In the genomic region with DNA sequence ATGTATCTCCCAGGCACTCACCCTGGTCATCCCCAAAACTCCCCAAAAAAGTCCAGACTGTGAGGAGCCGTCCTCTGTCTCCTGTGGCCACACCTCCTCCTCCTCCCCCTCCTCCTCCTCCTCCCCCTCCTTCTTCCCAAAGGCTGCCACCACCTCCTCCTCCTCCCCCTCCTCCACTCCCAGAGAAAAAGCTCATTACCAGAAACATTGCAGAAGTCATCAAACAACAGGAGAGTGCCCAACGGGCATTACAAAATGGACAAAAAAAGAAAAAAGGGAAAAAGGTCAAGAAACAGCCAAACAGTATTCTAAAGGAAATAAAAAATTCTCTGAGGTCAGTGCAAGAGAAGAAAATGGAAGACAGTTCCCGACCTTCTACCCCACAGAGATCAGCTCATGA, we compare ENCODE assay signal across 19 cellular contexts. TPM values are rescaled to one million over a fixed set of nuclear protein-coding genes. Genes with fewer than 3 reads are reported as not detected.
DNase-seq lines count a peak whose midpoint lies in the region; ATAC-seq and TF ChIP-seq lines count a peak whose summit lies in the region.
"Had no signal": no experiment of that assay in that cellular context is flagged by ENCODE, and none has a peak within 500 bp of the region (broad histone marks: within the 10 kb centered on the region; RNA-seq: fewer than 3 reads in every experiment).

No MANE protein-coding gene starts in this region.

- H3K36me3 Mint-ChIP-seq in WTC11 (no peaks in the 10 kb centered on the region), type B pancreatic cell (no peaks in the 10 kb centered on the region)
- H3K36me3 Mint-ChIP-seq: CD4-positive, CD25-positive, alpha-beta regulatory T cell; IgD-negative memory B cell had no signal

- peak overlapping the region; percentile 54 for H3K4me3 ChIP-seq in right cardiac atrium (ENCODE audit: low read length)
- peak overlapping the region; percentile 73 to 95 (median 77) for H3K4me3 ChIP-seq in skeletal muscle tissue (ENCODE audit: low read length in 3 of 3)
- H3K4me3 ChIP-seq: HAP-1 had no signal

- POLR2A ChIA-PET in WTC11 (lab: Charles Lee) = no interaction called here

- WGBS in right cardiac atrium = 51% methylated on average over 3 of the region's 3 CpGs

- no peak overlapping the region for H3K27ac Mint-ChIP-seq in WTC11
- no peak overlapping the region for H3K27ac Mint-ChIP-seq in type B pancreatic cell
- H3K27ac Mint-ChIP-seq: CD4-positive, CD25-positive, alpha-beta regulatory T cell; CD8-positive, alpha-beta memory T cell; IgD-negative memory B cell had no signal

- H3K4me1 Mint-ChIP-seq in WTC11 (peaks cover 20% of the 10 kb centered on the region), type B pancreatic cell (ENCODE audit: unreplicated experiment) (peaks cover 10% of the 10 kb centered on the region)
- H3K4me1 Mint-ChIP-seq: CD4-positive, CD25-positive, alpha-beta regulatory T cell; CD8-positive, alpha-beta memory T cell had no signal

- H3K27me3 ChIP-seq in right cardiac atrium (ENCODE audit: control insufficient read depth, insufficient read depth) (no peaks in the 10 kb centered on the region), skeletal muscle tissue (ENCODE audit: control insufficient read depth in 3 of 3, insufficient read depth in 3 of 3, low read length in 3 of 3) (no peaks in the 10 kb centered on the region)
- H3K27me3 ChIP-seq: BE2C had no signal

- DNase-seq in left ventricle myocardium superior (no peak), Right ventricle myocardium inferior (ENCODE audit: missing footprints) (no peak), WTC11 (ENCODE audit: low spot score) (no peak), right cardiac atrium (no peak), type B pancreatic cell (ENCODE audit: extremely low spot score, unreplicated experiment) (no peak), DMS53 (lab: John Stamatoyannopoulos, UW) (no peak)
- DNase-seq: ACHN; BE2C; C1 segment of cervical spinal cord; CD4-positive, CD25-positive, alpha-beta regulatory T cell; CD8-positive, alpha-beta memory T cell; COR-L47; DMS 273 treated with DMSO at 0.1 percent for 48 hours; GOT3; KG1 had no signal

- peak overlapping the region; percentile 35 to 99 (median 73) for H3K9ac ChIP-seq in skeletal muscle tissue (ENCODE audit: low read depth in 1 of 3, low read length in 3 of 3)

- H3K9me3 Mint-ChIP-seq in WTC11 = peaks cover 8% of the 10 kb centered on the region; the same call in 1 of the 2 replicates
- H3K9me3 Mint-ChIP-seq in type B pancreatic cell = peaks cover 4% of the 10 kb centered on the region
- H3K9me3 Mint-ChIP-seq: CD4-positive, CD25-positive, alpha-beta regulatory T cell; IgD-negative memory B cell had no signal

- peaks cover 24 to 44% (median 42%) of the 10 kb centered on the region in 3 donors for H3K36me3 ChIP-seq in skeletal muscle tissue (ENCODE audit: control insufficient read depth in 3 of 3, insufficient read depth in 3 of 3, low read length in 3 of 3)
- H3K36me3 ChIP-seq: BE2C, HAP-1 had no signal

- intact Hi-C loops in left ventricle myocardium superior (cut with micrococcal nuclease) = no loop called here
- intact Hi-C loops in Right ventricle myocardium inferior (cut with DNase I) = no loop called here
- intact Hi-C loops in right cardiac atrium (cut with DNase I) = no loop called here

- H3K4me3 Mint-ChIP-seq in WTC11 (no peak overlapping the region), type B pancreatic cell (no peak overlapping the region)
- H3K4me3 Mint-ChIP-seq: CD4-positive, CD25-positive, alpha-beta regulatory T cell; CD8-positive, alpha-beta memory T cell; IgD-negative memory B cell had no signal

- ATAC-seq in left ventricle myocardium superior = peak; percentile 9
- no peak for ATAC-seq in Right ventricle myocardium inferior
- peak; percentile 23; the same call in 1 of the 2 replicates for ATAC-seq in WTC11
- ATAC-seq in right cardiac atrium = no peak
- no peak for ATAC-seq in GM19397 (IDR thresholded peaks at IDR 0.05; ENCODE audit: unreplicated experiment)

- H3K4me1 ChIP-seq in right cardiac atrium (ENCODE audit: control insufficient read depth, insufficient read depth, low read length) (peaks cover 5% of the 10 kb centered on the region), skeletal muscle tissue (ENCODE audit: control insufficient read depth in 3 of 3, insufficient read depth in 3 of 3, low read length in 3 of 3) (peaks cover 13 to 38% (median 22%) of the 10 kb centered on the region in 3 donors)

- CTCF ChIA-PET in WTC11 (lab: Charles Lee) = interaction anchor here (0.8 to 1.5 kb wide), 5 partner anchors 19 to 87 kb away, joined by 3 to 5 read pairs (median 3); no protein-coding TSS in a partner anchor

- H3K27ac ChIP-seq in right cardiac atrium (ENCODE audit: low read length) = peak overlapping the region; percentile 70
- peak overlapping the region; percentile 57 for H3K27ac ChIP-seq in skeletal muscle tissue (ENCODE audit: low read depth, low read length)

- H3K27me3 Mint-ChIP-seq in WTC11 (ENCODE audit: low read depth) = no peaks in the 10 kb centered on the region; the same call in 1 of the 2 replicates
- no peaks in the 10 kb centered on the region for H3K27me3 Mint-ChIP-seq in type B pancreatic cell
- H3K27me3 Mint-ChIP-seq: IgD-negative memory B cell had no signal

- TF ChIP-seq CTCF in WTC11 (IDR thresholded peaks at IDR 0.05) (no peak), type B pancreatic cell (conservative IDR thresholded peaks at IDR 0.05) (no peak)

- H3K9me3 ChIP-seq in right cardiac atrium (ENCODE audit: control insufficient read depth, low read length) = no peaks in the 10 kb centered on the region
- no peaks in the 10 kb centered on the region for H3K9me3 ChIP-seq in skeletal muscle tissue (ENCODE audit: control insufficient read depth in 3 of 3, low read length in 3 of 3)
- H3K9me3 ChIP-seq: BE2C, HAP-1 had no signal

TF ChIP-seq in WTC11, 78 proteins besides CTCF, POLR2A, EP300 and RAD21:
- peak; percentile 56; the same call in 1 of the 2 replicates for TF ChIP-seq ZNF263 (CRISPR knock-in tag; IDR thresholded peaks at IDR 0.05; ENCODE audit: low read depth)
- TF ChIP-seq, protein P1, sequence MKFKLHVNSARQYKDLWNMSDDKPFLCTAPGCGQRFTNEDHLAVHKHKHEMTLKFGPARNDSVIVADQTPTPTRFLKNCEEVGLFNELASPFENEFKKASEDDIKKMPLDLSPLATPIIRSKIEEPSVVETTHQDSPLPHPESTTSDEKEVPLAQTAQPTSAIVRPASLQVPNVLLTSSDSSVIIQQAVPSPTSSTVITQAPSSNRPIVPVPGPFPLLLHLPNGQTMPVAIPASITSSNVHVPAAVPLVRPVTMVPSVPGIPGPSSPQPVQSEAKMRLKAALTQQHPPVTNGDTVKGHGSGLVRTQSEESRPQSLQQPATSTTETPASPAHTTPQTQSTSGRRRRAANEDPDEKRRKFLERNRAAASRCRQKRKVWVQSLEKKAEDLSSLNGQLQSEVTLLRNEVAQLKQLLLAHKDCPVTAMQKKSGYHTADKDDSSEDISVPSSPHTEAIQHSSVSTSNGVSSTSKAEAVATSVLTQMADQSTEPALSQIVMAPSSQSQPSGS (CRISPR knock-in tag; IDR thresholded peaks at IDR 0.05; ENCODE audit: borderline replicate concordance, low read depth) = no peak

RNA-seq across cellular contexts. Expression of gene LMOD2, which starts 7.1 kb away (rescaled TPM):
- 431 TPM for total RNA-seq in left ventricle myocardium superior
- total RNA-seq in Right ventricle myocardium inferior = 492 TPM
- total RNA-seq in WTC11 (2021) = 0.09 to 0.11 TPM in 2 of 3 replicates, not detected in the other
- total RNA-seq in right cardiac atrium = 100 to 1,000 TPM; 258 to 704 (median 329) TPM
- 849 TPM for polyA plus RNA-seq in right cardiac atrium
- 34.4 TPM for total RNA-seq in skeletal muscle tissue
- 0.19 TPM in 1 of 2 replicates, not detected in the other for total RNA-seq in type B pancreatic cell (ENCODE audit: low replicate concordance)
- total RNA-seq: CD4-positive, CD25-positive, alpha-beta regulatory T cell; CD8-positive, alpha-beta memory T cell had no signal
- polyA plus RNA-seq: CD8-positive, alpha-beta memory T cell; IgD-negative memory B cell had no signal

Comparison
In these comparisons a context has a peak if more than half of its experiments do, and no peak if none do; other contexts are left out.
1. ATAC-seq: peak in left ventricle myocardium superior (single experiment) and WTC11 (single experiment); none in Right ventricle myocardium inferior (single experiment), right cardiac atrium (0 of 2) and GM19397 (single experiment).
2. RNA of gene LMOD2, which starts 7.1 kb away (total RNA-seq): 492 TPM in Right ventricle myocardium inferior (single experiment), 431 TPM in left ventricle myocardium superior (single experiment), 258 to 704 TPM in right cardiac atrium and 34.4 TPM in skeletal muscle tissue (single experiment); 0.19 TPM in type B pancreatic cell and 0.09 to 0.11 TPM in WTC11; every median in the first group is over 10 times any median in the second.